In the genomic region with DNA sequence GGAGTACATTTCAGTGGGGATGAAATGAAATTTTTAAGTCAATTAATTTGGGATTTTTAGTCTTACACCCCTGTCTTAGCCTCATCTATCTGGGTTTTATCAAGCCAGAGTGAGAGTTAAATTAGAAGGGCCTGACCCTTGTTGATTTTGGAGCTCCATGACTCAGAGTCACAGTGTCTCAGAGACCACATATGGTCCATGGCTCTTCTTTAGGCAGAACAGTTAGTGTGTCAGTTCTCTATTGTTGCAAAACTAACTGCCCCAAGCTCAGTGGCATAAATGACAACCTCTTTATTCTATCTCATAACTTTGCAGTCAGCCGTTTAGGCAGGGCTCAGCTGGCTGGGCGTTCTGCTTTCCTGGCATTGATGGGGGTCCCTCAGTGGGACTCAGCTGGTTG, we compare ENCODE assay signal across 24 cellular contexts. TPM values are rescaled to one million over a fixed set of nuclear protein-coding genes. Genes with fewer than 3 reads are reported as not detected.
A peak's percentile ranks its signal among the peaks of the same experiment; 100 is the strongest.
DNase-seq lines count a peak whose midpoint lies in the region; ATAC-seq lines count a peak whose summit lies in the region.
"Had no signal": no experiment of that assay in that cellular context is flagged by ENCODE, and none has a peak within 500 bp of the region (broad histone marks: within the 10 kb centered on the region; RNA-seq: fewer than 3 reads in every experiment).

No MANE protein-coding gene starts in this region.

- no peak overlapping the region for H3K4me3 Mint-ChIP-seq in stimulated activated naive CD8-positive, alpha-beta T cell treated with anti-CD3 and anti-CD28 coated beads, Interleukin-15, amount 100 ng/mL, for 72 hours
- H3K4me3 Mint-ChIP-seq in activated naive CD8-positive, alpha-beta T cell treated with anti-CD3 and anti-CD28 coated beads for 36 hours: no peak overlapping the region
- no peak overlapping the region for H3K4me3 Mint-ChIP-seq in activated CD4-positive, alpha-beta memory T cell treated with anti-CD3 and anti-CD28 coated beads, Interleukin-2, amount 10 ng/mL, durations not matched to agents 7 days and 5 days
- H3K4me3 Mint-ChIP-seq: natural killer cell, type B pancreatic cell had no signal

- H3K4me1 Mint-ChIP-seq in stimulated activated naive CD8-positive, alpha-beta T cell treated with anti-CD3 and anti-CD28 coated beads, Interleukin-15, amount 100 ng/mL, for 72 hours: peaks cover 68% of the 10 kb centered on the region
- H3K4me1 Mint-ChIP-seq in activated naive CD8-positive, alpha-beta T cell treated with anti-CD3 and anti-CD28 coated beads for 36 hours: peaks cover 72% of the 10 kb centered on the region
- H3K4me1 Mint-ChIP-seq in activated CD4-positive, alpha-beta memory T cell treated with anti-CD3 and anti-CD28 coated beads, Interleukin-2, amount 10 ng/mL, durations not matched to agents 7 days and 5 days: peaks cover 13% of the 10 kb centered on the region

- no peaks in the 10 kb centered on the region for H3K27me3 Mint-ChIP-seq in stimulated activated naive CD8-positive, alpha-beta T cell treated with anti-CD3 and anti-CD28 coated beads, Interleukin-15, amount 100 ng/mL, for 72 hours
- H3K27me3 Mint-ChIP-seq in activated naive CD8-positive, alpha-beta T cell treated with anti-CD3 and anti-CD28 coated beads for 36 hours: no peaks in the 10 kb centered on the region
- peaks cover 60% of the 10 kb centered on the region for H3K27me3 Mint-ChIP-seq in activated CD4-positive, alpha-beta memory T cell treated with anti-CD3 and anti-CD28 coated beads, Interleukin-2, amount 10 ng/mL, durations not matched to agents 7 days and 5 days

- CTCF ChIA-PET in activated CD4-positive, alpha-beta memory T cell treated with anti-CD3 and anti-CD28 coated beads, Interleukin-2, amount 10 ng/mL, durations not matched to agents 7 days and 5 days (lab: Charles Lee): interaction anchor here (1.2 kb wide), 1 partner anchor 8 kb away, joined by 3 read pairs; no protein-coding TSS in a partner anchor

- intact Hi-C loops in left cardiac atrium (cut with DNase I): no loop called here

- ATAC-seq in stimulated activated naive CD8-positive, alpha-beta T cell treated with anti-CD3 and anti-CD28 coated beads, Interleukin-15, Interleukin-2, amounts not matched to agents 100 U/mL and 50 U/mL, for 24 hours: peak; percentile 38
- ATAC-seq in stimulated activated naive CD8-positive, alpha-beta T cell treated with anti-CD3 and anti-CD28 coated beads, Interleukin-15, amount 100 ng/mL, for 72 hours: no peak
- ATAC-seq in left cardiac atrium: no peak
- ATAC-seq: natural killer cell, SK-N-SH treated with all-trans-retinoic acid at 6 μM for 48 hours had no signal

- H3K9me3 Mint-ChIP-seq in stimulated activated naive CD8-positive, alpha-beta T cell treated with anti-CD3 and anti-CD28 coated beads, Interleukin-15, amount 100 ng/mL, for 72 hours: no peaks in the 10 kb centered on the region
- H3K9me3 Mint-ChIP-seq in activated naive CD8-positive, alpha-beta T cell treated with anti-CD3 and anti-CD28 coated beads for 36 hours: peaks cover 4% of the 10 kb centered on the region
- no peaks in the 10 kb centered on the region for H3K9me3 Mint-ChIP-seq in activated CD4-positive, alpha-beta memory T cell treated with anti-CD3 and anti-CD28 coated beads, Interleukin-2, amount 10 ng/mL, durations not matched to agents 7 days and 5 days
- H3K9me3 Mint-ChIP-seq: natural killer cell, type B pancreatic cell had no signal

- H3K27ac Mint-ChIP-seq in stimulated activated naive CD8-positive, alpha-beta T cell treated with anti-CD3 and anti-CD28 coated beads, Interleukin-15, amount 100 ng/mL, for 72 hours: no peak overlapping the region
- peak overlapping the region; percentile 77 for H3K27ac Mint-ChIP-seq in activated naive CD8-positive, alpha-beta T cell treated with anti-CD3 and anti-CD28 coated beads for 36 hours
- H3K27ac Mint-ChIP-seq in activated CD4-positive, alpha-beta memory T cell treated with anti-CD3 and anti-CD28 coated beads, Interleukin-2, amount 10 ng/mL, durations not matched to agents 7 days and 5 days: no peak overlapping the region
- H3K27ac Mint-ChIP-seq: natural killer cell, type B pancreatic cell had no signal

- POLR2A ChIA-PET in activated CD4-positive, alpha-beta memory T cell treated with anti-CD3 and anti-CD28 coated beads, Interleukin-2, amount 10 ng/mL, durations not matched to agents 7 days and 5 days (lab: Charles Lee): interaction anchor here (1.3 kb wide), 1 partner anchor 44 kb away, joined by 5 read pairs; a partner anchor contains a TSS

- DNase-seq in stimulated activated naive CD8-positive, alpha-beta T cell treated with anti-CD3 and anti-CD28 coated beads, Interleukin-15, Interleukin-2, amounts not matched to agents 100 U/mL and 50 U/mL, for 24 hours: no peak
- no peak for DNase-seq in stimulated activated naive CD8-positive, alpha-beta T cell treated with anti-CD3 and anti-CD28 coated beads, Interleukin-15, amount 100 ng/mL, for 72 hours
- DNase-seq in NOMO-1 (lab: John Stamatoyannopoulos, UW; ENCODE audit: unreplicated experiment in 2 of 2): peak; percentile 57 to 90
- no peak for DNase-seq in activated naive CD8-positive, alpha-beta T cell treated with anti-CD3 and anti-CD28 coated beads for 36 hours
- no peak for DNase-seq in activated CD4-positive, alpha-beta memory T cell treated with anti-CD3 and anti-CD28 coated beads, Interleukin-2, amount 10 ng/mL, durations not matched to agents 7 days and 5 days
- no peak for DNase-seq in effector CD8-positive, alpha-beta T cell (lab: John Stamatoyannopoulos, UW)
- DNase-seq in left cardiac atrium: no peak
- DNase-seq: activated CD4-positive, alpha-beta T cell treated with anti-CD3 and anti-CD28 coated beads, Interleukin-2, amount 50 U/mL, for 1 hour; activated CD8-positive, alpha-beta memory T cell treated with anti-CD3 and anti-CD28 coated beads, Interleukin-2, amount 50 U/mL, for 48 hours; amniotic stem cell; Calu3; effector CD4-positive, alpha-beta T cell; head of caudate nucleus; KG1; MG63; midbrain; natural killer cell; NCI-H1436 treated with DMSO at 0.1 percent for 48 hours; NCI-H748 treated with DMSO at 0.1 percent for 48 hours; OCI-M1 had no signal

- H3K36me3 Mint-ChIP-seq in activated naive CD8-positive, alpha-beta T cell treated with anti-CD3 and anti-CD28 coated beads for 36 hours: peaks cover 22% of the 10 kb centered on the region
- no peaks in the 10 kb centered on the region for H3K36me3 Mint-ChIP-seq in activated CD4-positive, alpha-beta memory T cell treated with anti-CD3 and anti-CD28 coated beads, Interleukin-2, amount 10 ng/mL, durations not matched to agents 7 days and 5 days (ENCODE audit: low read depth)
- H3K36me3 Mint-ChIP-seq: natural killer cell, type B pancreatic cell had no signal

RNA-seq across cellular contexts. Expression of a gene that starts 44.7 kb away (rescaled TPM):
- total RNA-seq in activated naive CD8-positive, alpha-beta T cell treated with anti-CD3 and anti-CD28 coated beads for 36 hours: 100 to 1,000 TPM; 230 to 234 TPM
- total RNA-seq in activated CD4-positive, alpha-beta memory T cell treated with anti-CD3 and anti-CD28 coated beads, Interleukin-2, amount 10 ng/mL, durations not matched to agents 7 days and 5 days: 1 to 10 TPM; 4.8 to 4.9 TPM
- total RNA-seq in left cardiac atrium: 10 to 100 TPM in 1 of 2 donors, 1 to 10 TPM in 1; 9.2 to 15.6 TPM
- total RNA-seq: bronchial epithelial cell, fibroblast of villous mesenchyme had no signal

Comparison
In these comparisons a context has a peak if more than half of its experiments do, and no peak if none do; other contexts are left out.
1. DNase-seq: peak in NOMO-1 (2 of 2); none in stimulated activated naive CD8-positive, alpha-beta T cell treated with anti-CD3 and anti-CD28 coated beads, Interleukin-15, Interleukin-2, amounts not matched to agents 100 U/mL and 50 U/mL, for 24 hours (single experiment), stimulated activated naive CD8-positive, alpha-beta T cell treated with anti-CD3 and anti-CD28 coated beads, Interleukin-15, amount 100 ng/mL, for 72 hours (0 of 2), activated naive CD8-positive, alpha-beta T cell treated with anti-CD3 and anti-CD28 coated beads for 36 hours (single experiment), activated CD4-positive, alpha-beta memory T cell treated with anti-CD3 and anti-CD28 coated beads, Interleukin-2, amount 10 ng/mL, durations not matched to agents 7 days and 5 days (single experiment), effector CD8-positive, alpha-beta T cell (single experiment) and left cardiac atrium (single experiment).
2. RNA of a gene that starts 44.7 kb away (total RNA-seq): 230 to 234 TPM in activated naive CD8-positive, alpha-beta T cell treated with anti-CD3 and anti-CD28 coated beads for 36 hours; 9.2 to 15.6 TPM in left cardiac atrium and 4.8 to 4.9 TPM in activated CD4-positive, alpha-beta memory T cell treated with anti-CD3 and anti-CD28 coated beads, Interleukin-2, amount 10 ng/mL, durations not matched to agents 7 days and 5 days; every median in the first group is over 10 times any median in the second.